Comparison of ENCODE assay signal across 13 cellular contexts in the genomic region with DNA sequence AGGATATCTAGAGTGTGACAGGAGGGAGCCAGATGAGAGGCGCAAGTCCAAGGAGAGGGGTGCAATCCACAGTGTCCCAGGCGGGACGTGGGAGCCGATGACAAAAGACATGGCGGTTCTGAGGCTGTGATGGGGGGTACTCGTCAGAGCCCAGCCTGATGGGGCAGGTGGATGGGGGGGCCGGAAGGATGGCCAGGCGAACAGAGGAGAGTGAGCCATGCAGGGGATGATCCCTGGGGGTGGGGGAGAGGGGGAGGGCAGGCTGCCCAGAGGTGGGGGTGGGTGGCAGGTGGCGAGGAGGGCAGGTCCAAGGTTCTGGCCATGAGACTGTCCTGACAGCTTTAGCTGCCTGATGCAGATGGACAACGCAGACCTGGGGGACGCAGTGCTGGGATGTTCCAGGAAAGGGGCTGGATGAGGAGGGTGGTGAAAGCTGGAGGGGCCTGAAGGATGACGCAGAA. TPM values are rescaled to one million over a fixed set of nuclear protein-coding genes. Genes with fewer than 3 reads are reported as not detected.
DNase-seq lines count a peak whose midpoint lies in the region; ATAC-seq and TF ChIP-seq lines count a peak whose summit lies in the region.
"Had no signal": no experiment of that assay in that cellular context is flagged by ENCODE, and none has a peak within 500 bp of the region (broad histone marks: within the 10 kb centered on the region; RNA-seq: fewer than 3 reads in every experiment).

No MANE protein-coding gene starts in this region.

- H3K56ac ChIP-seq in H9 (ENCODE audit: insufficient read length, low read depth, low read length), result no peak overlapping the region

- H4K8ac ChIP-seq in H9 (replicated peaks; ENCODE audit: insufficient read length, low read depth, low read length), result no peak overlapping the region

- H3K9me3 ChIP-seq in BLaER1 treated with 17β-estradiol and CSF1 and Interleukin-3, amounts not matched to agents 10 nM and 100 nM (replicated peaks in 1 of 11), result no peaks in the 10 kb centered on the region
- H3K9me3 ChIP-seq in H9 (ENCODE audit: control insufficient read depth, low read depth, low read length), result no peaks in the 10 kb centered on the region
- H3K9me3 ChIP-seq: tibial nerve had no signal

- no peak overlapping the region for H2AK5ac ChIP-seq in H9 (ENCODE audit: insufficient read length, low read length)

- H2BK20ac ChIP-seq in H9 (ENCODE audit: low read depth, low read length, poor library complexity, severe bottlenecking), result no peak overlapping the region

- H3K27ac Mint-ChIP-seq in H9, result peak overlapping the region in 2 of 3 experiments; percentile 23 to 57; a peak in 2 of 7 replicates
- peak overlapping the region; percentile 4 to 79 (median 63) for H3K27ac Mint-ChIP-seq in brain
- peak overlapping the region; percentile 81 for H3K27ac Mint-ChIP-seq in nephron progenitor cell
- H3K27ac Mint-ChIP-seq: activated CD8-positive, alpha-beta memory T cell treated with anti-CD3 and anti-CD28 coated beads, Interleukin-2, amount 10 ng/mL, durations not matched to agents 7 days and 5 days; activated T-helper 2 cell treated with anti-CD3 and anti-CD28 coated beads, Interferon-gamma antibody, Interleukin-2, Interleukin-4, amounts not matched to agents 10 μg/mL and 5 μg/mL and 100 μg/mL, durations not matched to agents 14 hours and 24 hours and 36 hours had no signal

- H3K9ac ChIP-seq in BLaER1 treated with 17β-estradiol and CSF1 and Interleukin-3, amounts not matched to agents 10 nM and 100 nM, result peak overlapping the region in 1 of 11 experiments; percentile 1; a peak in 1 of 22 replicates
- H3K9ac ChIP-seq in H9 (ENCODE audit: extremely low read depth, insufficient read length, low read length), result no peak overlapping the region

- no peaks in the 10 kb centered on the region for H3K79me2 ChIP-seq in H9 (ENCODE audit: insufficient read depth, low read length)

- no peaks in the 10 kb centered on the region for H3K36me3 Mint-ChIP-seq in H9 (ENCODE audit: insufficient read depth in 1 of 3, low read depth in 3 of 3)
- H3K36me3 Mint-ChIP-seq in brain, result no peaks in the 10 kb centered on the region
- H3K36me3 Mint-ChIP-seq in nephron progenitor cell (ENCODE audit: low read depth), result no peaks in the 10 kb centered on the region
- H3K36me3 Mint-ChIP-seq: activated CD8-positive, alpha-beta memory T cell treated with anti-CD3 and anti-CD28 coated beads, Interleukin-2, amount 10 ng/mL, durations not matched to agents 7 days and 5 days had no signal

- no peak for DNase-seq in H9
- no peak for DNase-seq in nephron progenitor cell
- no peak for DNase-seq in NCI-H1105 treated with DMSO at 0.1 percent for 48 hours (lab: John Stamatoyannopoulos, UW)
- DNase-seq: activated CD8-positive, alpha-beta memory T cell treated with anti-CD3 and anti-CD28 coated beads, Interleukin-2, amount 10 ng/mL, durations not matched to agents 7 days and 5 days; central memory CD4-positive, alpha-beta T cell; stimulated activated naive CD4-positive, alpha-beta T cell had no signal

- peak overlapping the region; percentile 15 to 76 (median 52); a peak in 19 of 22 replicates for H3K4me2 ChIP-seq in BLaER1 treated with 17β-estradiol and CSF1 and Interleukin-3, amounts not matched to agents 10 nM and 100 nM
- H3K4me2 ChIP-seq in H9 (ENCODE audit: insufficient read depth, insufficient read length, low read length), result no peak overlapping the region

- H2BK15ac ChIP-seq in H9 (ENCODE audit: low read depth, low read length), result no peak overlapping the region

- H2BK120ac ChIP-seq in H9 (ENCODE audit: low read depth, low read length, poor library complexity, severe bottlenecking), result no peak overlapping the region

- H3K14ac ChIP-seq in H9 (ENCODE audit: insufficient read depth, low read length), result no peak overlapping the region

- no peak overlapping the region for H3K18ac ChIP-seq in H9 (ENCODE audit: insufficient read length, low read depth, low read length)

- H4K91ac ChIP-seq in H9 (ENCODE audit: insufficient read length, low read depth, low read length), result no peak overlapping the region

- H3K27ac ChIP-seq in BLaER1 treated with 17β-estradiol and CSF1 and Interleukin-3, amounts not matched to agents 10 nM and 100 nM, result no peak overlapping the region; a peak in 1 of 22 replicates
- H3K27ac ChIP-seq in H9 (ENCODE audit: insufficient read length, low read depth, low read length), result no peak overlapping the region

- H2AFZ ChIP-seq in H9 (ENCODE audit: low read length), result no peak overlapping the region

- no peak overlapping the region for H3T11ph ChIP-seq in H9 (ENCODE audit: low read length)

- H3K4me1 Mint-ChIP-seq in H9 (peaks cover 2 to 7% of the 10 kb centered on the region in 2 experiments; a peak in 3 of 4 replicates), brain (peaks cover 43% of the 10 kb centered on the region), nephron progenitor cell (peaks cover 38% of the 10 kb centered on the region)

- no peaks in the 10 kb centered on the region for H3K79me1 ChIP-seq in H9 (ENCODE audit: insufficient read depth, low read depth, low read length, poor library complexity, severe bottlenecking)

- no peak overlapping the region for H3K4me3 ChIP-seq in BLaER1 treated with 17β-estradiol and CSF1 and Interleukin-3, amounts not matched to agents 10 nM and 100 nM
- H3K4me3 ChIP-seq: tibial nerve had no signal

- peaks cover 24 to 56% (median 44%) of the 10 kb centered on the region in 10 experiments for H3K4me1 ChIP-seq in BLaER1 treated with 17β-estradiol and CSF1 and Interleukin-3, amounts not matched to agents 10 nM and 100 nM
- H3K4me1 ChIP-seq in H9 (ENCODE audit: insufficient read depth, low read length), result no peaks in the 10 kb centered on the region

- H3K36me3 ChIP-seq in BLaER1 treated with 17β-estradiol and CSF1 and Interleukin-3, amounts not matched to agents 10 nM and 100 nM, result no peaks in the 10 kb centered on the region
- H3K36me3 ChIP-seq: tibial nerve had no signal

- no peaks in the 10 kb centered on the region for H3K23me2 ChIP-seq in H9 (ENCODE audit: insufficient read length, low read depth, low read length, poor library complexity, severe bottlenecking)

- H3K4me3 Mint-ChIP-seq in H9 (no peak overlapping the region; a peak in 1 of 5 replicates), brain (no peak overlapping the region), nephron progenitor cell (no peak overlapping the region)
- H3K4me3 Mint-ChIP-seq: activated CD8-positive, alpha-beta memory T cell treated with anti-CD3 and anti-CD28 coated beads, Interleukin-2, amount 10 ng/mL, durations not matched to agents 7 days and 5 days had no signal

- ATAC-seq in HG03095 (IDR thresholded peaks at IDR 0.05; ENCODE audit: unreplicated experiment), result no peak
- ATAC-seq in HG02610 (IDR thresholded peaks at IDR 0.05; ENCODE audit: unreplicated experiment), result no peak
- ATAC-seq: sciatic nerve had no signal

- no peak for TF ChIP-seq CTCF in H9 (conservative IDR thresholded peaks at IDR 0.05)
- TF ChIP-seq CTCF in brain (conservative IDR thresholded peaks at IDR 0.05), result no peak
- no peak for TF ChIP-seq CTCF in nephron progenitor cell (IDR thresholded peaks at IDR 0.05)

- no peaks in the 10 kb centered on the region; a peak in 1 of 22 replicates for H4K20me1 ChIP-seq in BLaER1 treated with 17β-estradiol and CSF1 and Interleukin-3, amounts not matched to agents 10 nM and 100 nM
- H4K20me1 ChIP-seq in H9 (ENCODE audit: control insufficient read depth, insufficient read depth, insufficient read length), result no peaks in the 10 kb centered on the region

- H3K9me3 Mint-ChIP-seq in H9, result no peaks in the 10 kb centered on the region
- no peaks in the 10 kb centered on the region for H3K9me3 Mint-ChIP-seq in brain
- H3K9me3 Mint-ChIP-seq in nephron progenitor cell, result no peaks in the 10 kb centered on the region
- H3K9me3 Mint-ChIP-seq: activated T-helper 2 cell treated with anti-CD3 and anti-CD28 coated beads, Interferon-gamma antibody, Interleukin-2, Interleukin-4, amounts not matched to agents 10 μg/mL and 5 μg/mL and 100 μg/mL, durations not matched to agents 14 hours and 24 hours and 36 hours had no signal

- H2BK5ac ChIP-seq in H9 (ENCODE audit: insufficient read length, low read length), result no peak overlapping the region

- no peak overlapping the region for H2BK12ac ChIP-seq in H9 (ENCODE audit: insufficient read length, low read depth, low read length)

- H3K23ac ChIP-seq in H9 (ENCODE audit: insufficient read length, low read depth, low read length), result no peak overlapping the region

- no peak overlapping the region for H4K5ac ChIP-seq in H9 (ENCODE audit: insufficient read length, low read depth, low read length)

- no peak overlapping the region for H3K4ac ChIP-seq in H9 (ENCODE audit: low read depth, low read length)

- WGBS in H9 (ENCODE audit: extremely low coverage, insufficient read length, low lambda C conversion rate), result no CpG with 5 or more reads among the region's 12 CpGs

- no peaks in the 10 kb centered on the region for H3K27me3 ChIP-seq in BLaER1 treated with 17β-estradiol and CSF1 and Interleukin-3, amounts not matched to agents 10 nM and 100 nM
- no peaks in the 10 kb centered on the region for H3K27me3 ChIP-seq in H9 (ENCODE audit: insufficient read depth, low read length)
- H3K27me3 ChIP-seq: tibial nerve had no signal

- H3K27me3 Mint-ChIP-seq in H9 (ENCODE audit: low read depth), result peaks cover 49% of the 10 kb centered on the region
- no peaks in the 10 kb centered on the region for H3K27me3 Mint-ChIP-seq in brain
- peaks cover 7% of the 10 kb centered on the region for H3K27me3 Mint-ChIP-seq in nephron progenitor cell (ENCODE audit: low read depth, poor library complexity)

RNA-seq across cellular contexts. Expression of a gene that starts 8.8 kb away (rescaled TPM):
- total RNA-seq in H9 (2021), result 2.0 and 2.1 TPM in 2 replicates
- polyA plus RNA-seq in brain (ENCODE audit: insufficient read depth, low read depth, low replicate concordance), result 11.3 TPM
